Comparison of ENCODE assay signal across 34 cellular contexts in genomic region chr22:26577081-26577480, GRCh38. TPM values are rescaled to one million over a fixed set of nuclear protein-coding genes. Genes with fewer than 3 reads are reported as not detected.
"Had no signal": no experiment of that assay in that cellular context is flagged by ENCODE, and none has a peak within 500 bp of the region (broad histone marks: within the 10 kb centered on the region; RNA-seq: fewer than 3 reads in every experiment).

No MANE protein-coding gene starts in this region.

- H3K27ac ChIP-seq: ascending aorta, VCaP had no signal

- H3K4me3 ChIP-seq: ascending aorta, cardiac muscle cell had no signal

- ATAC-seq: activated CD8-positive, alpha-beta T cell treated with anti-CD3 and anti-CD28 coated beads for 36 hours; activated naive CD8-positive, alpha-beta T cell treated with anti-CD3 and anti-CD28 coated beads, Interleukin-2, amount 50 U/mL, for 24 hours; activated T-cell treated with anti-CD3 and anti-CD28 coated beads, Interleukin-2, amount 50 U/mL, for 4 hours; activated T-cell treated with anti-CD3 and anti-CD28 coated beads, Interleukin-2, amount 50 U/mL, for 72 hours had no signal

- DNase-seq: activated B cell treated with CpG ODN at 0.5 μM for 24 hours; activated CD4-positive, alpha-beta memory T cell treated with anti-CD3 and anti-CD28 coated beads for 36 hours; activated CD4-positive, alpha-beta T cell treated with anti-CD3 and anti-CD28 coated beads for 4 hours; activated CD4-positive, alpha-beta T cell treated with anti-CD3 and anti-CD28 coated beads, Interleukin-2, amount 10 ng/mL, durations not matched to agents 24 days and 14 days; activated CD4-positive, alpha-beta T cell treated with anti-CD3 and anti-CD28 coated beads, Interleukin-2, amount 50 U/mL, for 1 hour; activated CD4-positive, alpha-beta T cell treated with anti-CD3 and anti-CD28 coated beads, Interleukin-2, amount 50 U/mL, for 4 hours; activated CD4-positive, CD25-positive, alpha-beta regulatory T cell treated with anti-CD3 and anti-CD28 coated beads, Interleukin-2, amount 50 U/mL, for 72 hours; activated CD8-positive, alpha-beta memory T cell treated with anti-CD3 and anti-CD28 coated beads, Interleukin-2, amount 50 U/mL, for 4 hours; activated CD8-positive, alpha-beta T cell treated with anti-CD3 and anti-CD28 coated beads for 36 hours; activated effector memory CD4-positive, alpha-beta T cell treated with Interleukin-2 at 50 U/mL for 16 hours; activated gamma-delta T cell; activated naive CD4-positive, alpha-beta T cell treated with anti-CD3 and anti-CD28 coated beads, Interleukin-2, amount 10 ng/mL, durations not matched to agents 7 days and 5 days; activated naive CD4-positive, alpha-beta T cell treated with Interleukin-2 at 50 U/mL for 16 hours; activated naive CD8-positive, alpha-beta T cell treated with anti-CD3 and anti-CD28 coated beads, Interleukin-2, amount 10 ng/mL, durations not matched to agents 7 days and 5 days; activated naive CD8-positive, alpha-beta T cell treated with anti-CD3 and anti-CD28 coated beads, Interleukin-2, amount 50 U/mL, for 24 hours; activated T-cell treated with anti-CD3 and anti-CD28 coated beads for 4 hours; activated T-cell treated with anti-CD3 and anti-CD28 coated beads, Interleukin-2, amount 50 U/mL, for 1 hour; activated T-cell treated with anti-CD3 and anti-CD28 coated beads, Interleukin-2, amount 50 U/mL, for 4 hours; activated T-cell treated with anti-CD3 and anti-CD28 coated beads, Interleukin-2, amount 50 U/mL, for 72 hours; amygdala; anterior cingulate cortex; caudate nucleus; cerebellar nuclear complex; T-helper 1 cell; T-helper 2 cell; T-helper 9 cell had no signal

- H3K9me3 ChIP-seq: ascending aorta had no signal

- H3K27me3 ChIP-seq: ascending aorta, cardiac muscle cell had no signal

- H3K36me3 ChIP-seq: cardiac muscle cell had no signal

- H3K4me1 ChIP-seq: ascending aorta had no signal

RNA-seq across cellular contexts. Expression of gene CRYBB1, which starts 40.7 kb away (rescaled TPM):
- total RNA-seq: activated B cell treated with CpG ODN at 0.5 μM for 24 hours; activated CD4-positive, alpha-beta T cell treated with anti-CD3 and anti-CD28 coated beads, Interleukin-2, amount 10 ng/mL, durations not matched to agents 24 days and 14 days; activated CD8-positive, alpha-beta memory T cell treated with anti-CD3 and anti-CD28 coated beads for 36 hours; activated CD8-positive, alpha-beta T cell treated with anti-CD3 and anti-CD28 coated beads for 36 hours; activated naive CD8-positive, alpha-beta T cell treated with anti-CD3 and anti-CD28 coated beads, Interleukin-2, amount 10 ng/mL, durations not matched to agents 7 days and 5 days; activated T-cell treated with anti-CD3 and anti-CD28 coated beads, Interleukin-2, amount 50 U/mL, for 4 hours; activated T-cell treated with anti-CD3 and anti-CD28 coated beads, Interleukin-2, amount 50 U/mL, for 72 hours; activated T-helper 1 cell treated with anti-CD3 and anti-CD28 coated beads, Interleukin-12 subunit alpha, Interleukin-12 subunit beta, Interleukin-2, Interleukin-4 antibody, amounts not matched to agents 30 ng/mL and 10 ng/mL and 1 ng/mL, durations not matched to agents 14 hours and 24 hours and 36 hours; activated T-helper 2 cell treated with anti-CD3 and anti-CD28 coated beads, Interferon-gamma antibody, Interleukin-2, Interleukin-4, amounts not matched to agents 10 μg/mL and 5 μg/mL and 100 μg/mL, durations not matched to agents 14 hours and 24 hours and 36 hours; bronchial epithelial cell; cardiac muscle cell had no signal
- polyA plus RNA-seq: cardiac muscle cell had no signal

RNA-seq across cellular contexts. Expression of gene CRYBA4, which starts 44.7 kb away (rescaled TPM):
- total RNA-seq: activated B cell treated with CpG ODN at 0.5 μM for 24 hours; activated CD4-positive, alpha-beta T cell treated with anti-CD3 and anti-CD28 coated beads, Interleukin-2, amount 10 ng/mL, durations not matched to agents 24 days and 14 days; activated CD8-positive, alpha-beta memory T cell treated with anti-CD3 and anti-CD28 coated beads for 36 hours; activated CD8-positive, alpha-beta T cell treated with anti-CD3 and anti-CD28 coated beads for 36 hours; activated naive CD8-positive, alpha-beta T cell treated with anti-CD3 and anti-CD28 coated beads, Interleukin-2, amount 10 ng/mL, durations not matched to agents 7 days and 5 days; activated T-cell treated with anti-CD3 and anti-CD28 coated beads, Interleukin-2, amount 50 U/mL, for 4 hours; activated T-helper 1 cell treated with anti-CD3 and anti-CD28 coated beads, Interleukin-12 subunit alpha, Interleukin-12 subunit beta, Interleukin-2, Interleukin-4 antibody, amounts not matched to agents 30 ng/mL and 10 ng/mL and 1 ng/mL, durations not matched to agents 14 hours and 24 hours and 36 hours; activated T-helper 2 cell treated with anti-CD3 and anti-CD28 coated beads, Interferon-gamma antibody, Interleukin-2, Interleukin-4, amounts not matched to agents 10 μg/mL and 5 μg/mL and 100 μg/mL, durations not matched to agents 14 hours and 24 hours and 36 hours; ascending aorta; bronchial epithelial cell; cardiac muscle cell had no signal
- polyA plus RNA-seq: adipose tissue had no signal
